ENCODE assay signal across 27 cellular contexts in the genomic region with DNA sequence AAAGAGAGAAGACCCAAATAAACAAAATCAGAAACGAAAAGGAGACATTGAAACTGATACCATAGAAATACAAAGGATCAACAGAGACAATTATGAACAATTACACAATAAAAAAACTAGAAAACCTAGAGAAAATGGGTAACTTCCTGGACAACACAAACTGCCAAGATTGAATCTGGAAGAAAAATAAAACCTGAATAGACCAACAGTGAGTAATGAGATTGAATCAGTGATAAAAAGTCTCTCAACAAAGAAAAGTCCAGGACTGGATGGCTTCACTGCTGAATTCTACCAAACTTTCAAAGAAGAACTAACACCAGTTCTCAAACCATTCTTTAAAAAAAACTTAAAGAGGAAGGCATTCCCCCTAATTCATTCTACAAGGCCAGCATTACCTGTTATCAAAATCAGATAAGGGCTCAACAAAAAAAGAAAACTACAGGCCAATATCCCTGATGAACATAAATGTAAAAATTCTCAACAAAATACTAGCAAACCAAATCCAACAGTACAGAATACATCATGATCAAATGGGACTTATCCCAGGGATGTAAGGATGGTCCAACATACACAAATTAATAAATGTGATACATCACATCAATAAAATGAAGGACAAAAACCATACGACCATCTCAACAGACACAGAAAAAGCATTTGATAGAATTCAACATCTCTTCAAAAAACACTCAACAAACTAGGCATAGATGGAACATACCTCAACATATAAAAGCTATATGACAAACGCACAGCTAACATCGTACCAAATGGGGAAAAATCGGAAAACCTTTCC.
DNase-seq lines count a peak whose midpoint lies in the region; ATAC-seq and TF ChIP-seq lines count a peak whose summit lies in the region.
"Had no signal": no experiment of that assay in that cellular context is flagged by ENCODE, and none has a peak within 500 bp of the region (broad histone marks: within the 10 kb centered on the region; RNA-seq: fewer than 3 reads in every experiment).

No MANE protein-coding gene starts in this region.

- H2AK9ac ChIP-seq in IMR-90 (replicated peaks; ENCODE audit: low read depth, low read length, poor library complexity): no peak overlapping the region

- H4K5ac ChIP-seq in IMR-90 (ENCODE audit: low read depth, low read length): no peak overlapping the region

- H2BK15ac ChIP-seq in IMR-90 (ENCODE audit: low read depth, low read length): no peak overlapping the region

- H3K36me3 ChIP-seq in IMR-90 (ENCODE audit: control insufficient read depth, insufficient read depth, low read length) (peaks cover 6% of the 10 kb centered on the region), mammary epithelial cell (ENCODE audit: insufficient read depth, low read length) (peaks cover 2% of the 10 kb centered on the region)
- H3K36me3 ChIP-seq: cardiac muscle cell, lower lobe of right lung had no signal

- H3K27me3 ChIP-seq in IMR-90 (ENCODE audit: control insufficient read depth, insufficient read depth, low read length) (no peaks in the 10 kb centered on the region), mammary epithelial cell (ENCODE audit: insufficient read depth, low read length) (no peaks in the 10 kb centered on the region)
- H3K27me3 ChIP-seq: cardiac muscle cell, hepatocyte, MG63, vagina had no signal

- no peak overlapping the region for H3K4me2 ChIP-seq in IMR-90 (ENCODE audit: low read depth, low read length)
- H3K4me2 ChIP-seq in mammary epithelial cell (ENCODE audit: insufficient read depth, low read depth, low read length): no peak overlapping the region
- H3K4me2 ChIP-seq: hepatocyte had no signal

- H2AFZ ChIP-seq in IMR-90 (replicated peaks; ENCODE audit: low read length, poor library complexity) (no peak overlapping the region), mammary epithelial cell (ENCODE audit: low read depth, low read length) (no peak overlapping the region)
- H2AFZ ChIP-seq: hepatocyte had no signal

- no peak overlapping the region for H3K56ac ChIP-seq in IMR-90 (ENCODE audit: extremely low read depth, insufficient read depth, low read length)

- peaks cover 18 to 45% of the 10 kb centered on the region in 2 donors for H3K9me3 Mint-ChIP-seq in natural killer cell

- peaks cover 91% of the 10 kb centered on the region for H3K79me2 ChIP-seq in mammary epithelial cell (ENCODE audit: insufficient read depth, low read length)

- H3K9ac ChIP-seq in IMR-90 (ENCODE audit: low read depth, low read length) (no peak overlapping the region), mammary epithelial cell (ENCODE audit: insufficient read depth, low read length) (no peak overlapping the region)

- H3K36me3 Mint-ChIP-seq in natural killer cell: peaks cover 70% of the 10 kb centered on the region

- in situ Hi-C loops in IMR-90 (cut with MboI; ENCODE audit: low sequenced_read_pairs) (no loop called here), mammary epithelial cell (cut with MboI; ENCODE audit: low sequenced_read_pairs in 2 of 2) (no loop called here)

- H4K8ac ChIP-seq in IMR-90 (ENCODE audit: low read depth in 2 of 2, low read length in 2 of 2): no peak overlapping the region

- ATAC-seq in IMR-90 (ENCODE audit: low read depth) (no peak), natural killer cell (no peak), HG03342 (IDR thresholded peaks at IDR 0.05; ENCODE audit: unreplicated experiment) (no peak)
- ATAC-seq: activated T-helper 17 cell treated with anti-CD3 and anti-CD28 coated beads, Interleukin-2, amount 50 U/mL, for 72 hours; lower lobe of right lung; stimulated activated effector memory CD8-positive, alpha-beta T cell treated with anti-CD3 and anti-CD28 coated beads, Interleukin-12 subunit alpha, Interleukin-12 subunit beta, amount 100 ng/mL, for 72 hours had no signal

- peaks cover 9% of the 10 kb centered on the region; the same call in 1 of the 2 replicates for H4K20me1 ChIP-seq in IMR-90 (ENCODE audit: insufficient read depth, low read length)
- no peaks in the 10 kb centered on the region for H4K20me1 ChIP-seq in mammary epithelial cell (ENCODE audit: insufficient read depth, low read length)

- H3K4me1 ChIP-seq in IMR-90 (ENCODE audit: control insufficient read depth, insufficient read depth, low read length) (no peaks in the 10 kb centered on the region), mammary epithelial cell (ENCODE audit: insufficient read depth, low read length) (no peaks in the 10 kb centered on the region)
- H3K4me1 ChIP-seq: lower lobe of right lung, vagina had no signal

- H3K14ac ChIP-seq in IMR-90 (replicated peaks; ENCODE audit: low read depth, low read length): no peak overlapping the region

- H3K27ac ChIP-seq in IMR-90 (ENCODE audit: insufficient read depth, low read length) (no peak overlapping the region), mammary epithelial cell (ENCODE audit: insufficient read depth, low read depth, low read length) (no peak overlapping the region)
- H3K27ac ChIP-seq: cardiac muscle cell, hepatocyte, lower lobe of right lung, SK-N-MC, skin epidermis, vagina had no signal

- H2AK5ac ChIP-seq in IMR-90 (ENCODE audit: low read depth, low read length): no peak overlapping the region

- H3K18ac ChIP-seq in IMR-90 (ENCODE audit: low read depth, low read length): no peak overlapping the region

- no peak overlapping the region for H2BK120ac ChIP-seq in IMR-90 (ENCODE audit: low read depth, low read length)

- no peak overlapping the region for H2BK5ac ChIP-seq in IMR-90 (ENCODE audit: low read depth, low read length, poor library complexity, severe bottlenecking)

- no CpG with 5 or more reads among the region's 5 CpGs for WGBS in IMR-90 (ENCODE audit: extremely low coverage in 2 of 2, insufficient read length in 1 of 2), 2 experiments
- WGBS in mammary epithelial cell (ENCODE audit: low coverage, missing lambda C conversion rate): 95% methylated on average over 5 of the region's 5 CpGs

- H3K4me1 Mint-ChIP-seq in natural killer cell: peaks cover 22 to 28% of the 10 kb centered on the region in 2 donors
- H3K4me1 Mint-ChIP-seq: activated naive CD8-positive, alpha-beta T cell treated with anti-CD3 and anti-CD28 coated beads, Interleukin-2, amount 10 ng/mL, durations not matched to agents 7 days and 5 days had no signal

- H3K4ac ChIP-seq in IMR-90 (ENCODE audit: low read depth, low read length): no peak overlapping the region

- no peak for TF ChIP-seq CTCF in IMR-90 (conservative IDR thresholded peaks at IDR 0.05; ENCODE audit: low read depth, low read length)
- TF ChIP-seq CTCF in mammary epithelial cell (conservative IDR thresholded peaks at IDR 0.05 in 1 of 2, IDR thresholded peaks at IDR 0.05 in 1 of 2; ENCODE audit: extremely low read depth in 1 of 2, insufficient read depth in 1 of 2, low read depth in 1 of 2, low read length in 2 of 2): no peak
- TF ChIP-seq CTCF in natural killer cell (IDR thresholded peaks at IDR 0.05): no peak

- H3K4me3 ChIP-seq in IMR-90 (ENCODE audit: insufficient read depth, low read depth, low read length) (no peak overlapping the region), mammary epithelial cell (replicated peaks in 1 of 3; ENCODE audit: insufficient read depth in 1 of 3, low read depth in 2 of 3, low read length in 3 of 3) (no peak overlapping the region)
- H3K4me3 ChIP-seq: cardiac muscle cell, hepatocyte, lower lobe of right lung, MG63, SK-N-MC, skin epidermis, vagina had no signal

- CTCF ChIA-PET in IMR-90 (lab: Yijun Ruan, JAX) (no interaction called here), mammary epithelial cell (lab: Charles Lee; ENCODE audit: low non-redundant PET) (no interaction called here)

- intact Hi-C loops in IMR-90 (cut with micrococcal nuclease) (no loop called here), mammary epithelial cell (cut with micrococcal nuclease) (no loop called here), natural killer cell (cut with micrococcal nuclease) (no loop called here)

- DNase-seq in EL (peak; percentile 40), IMR-90 (peak; percentile 3), mammary epithelial cell (peak; percentile 59), lung microvascular endothelial cell (ENCODE audit: low read depth in 2 of 2) (peak; percentile 35 to 72), SW 1271 (lab: John Stamatoyannopoulos, UW) (no peak), natural killer cell (no peak)
- DNase-seq: activated CD8-positive, alpha-beta memory T cell treated with anti-CD3 and anti-CD28 coated beads, Interleukin-2, amount 50 U/mL, for 4 hours; activated naive CD8-positive, alpha-beta T cell treated with anti-CD3 and anti-CD28 coated beads, Interleukin-2, amount 10 ng/mL, durations not matched to agents 7 days and 5 days; CD4-positive, alpha-beta memory T cell; DMS53; foreskin melanocyte; lower lobe of right lung; MG63; NCI-H1436 treated with DMSO at 0.1 percent for 48 hours; NCI-H510A treated with DMSO at 0.1 percent for 48 hours; RPMI8226; stimulated activated CD4-positive, alpha-beta T cell treated with anti-CD3 and anti-CD28 coated beads, Interleukin-1b, Interleukin-23, amount 100 ng/mL, for 48 hours had no signal

- no peak overlapping the region for H4K91ac ChIP-seq in IMR-90 (ENCODE audit: insufficient read depth, low read depth, low read length)

- BruUV-seq in IMR-90 (replicated peaks; lab: Mats Ljungman, UMichigan) (no TSS peak), mammary epithelial cell (replicated peaks; lab: Mats Ljungman, UMichigan) (no TSS peak)

- H3K9me1 ChIP-seq in IMR-90 (ENCODE audit: insufficient read depth, low read length): no peaks in the 10 kb centered on the region

- peaks cover 14 to 24% of the 10 kb centered on the region in 2 experiments for H3K79me1 ChIP-seq in IMR-90 (ENCODE audit: low read depth in 1 of 2, low read length in 2 of 2)

- no peak overlapping the region for H2BK20ac ChIP-seq in IMR-90 (ENCODE audit: low read depth, low read length)

- dilution Hi-C loops in IMR-90 (cut with HindIII; ENCODE audit: low sequenced_read_pairs, unreplicated experiment): no loop called here
- dilution Hi-C loops in mammary epithelial cell (cut with HindIII; ENCODE audit: low sequenced_read_pairs): no loop called here

- H3K27me3 Mint-ChIP-seq in natural killer cell (ENCODE audit: low read depth in 2 of 2): no peaks in the 10 kb centered on the region
- H3K27me3 Mint-ChIP-seq: activated naive CD8-positive, alpha-beta T cell treated with anti-CD3 and anti-CD28 coated beads, Interleukin-2, amount 10 ng/mL, durations not matched to agents 7 days and 5 days; activated T-helper 17 cell treated with anti-CD3 and anti-CD28 coated beads, Interleukin-2, amount 50 U/mL, for 72 hours; CD4-positive, alpha-beta memory T cell; dendritic cell treated with granulocyte-macrophage colony-stimulating factor and Interleukin-4, amounts not matched to agents 40 ng/mL and 50 ng/mL, for 4 days; IgD-negative memory B cell had no signal

- POLR2A ChIA-PET in IMR-90 (lab: Charles Lee; ENCODE audit: unreplicated experiment): no interaction called here

- H3K27ac Mint-ChIP-seq in natural killer cell: no peak overlapping the region
- H3K27ac Mint-ChIP-seq: activated naive CD8-positive, alpha-beta T cell treated with anti-CD3 and anti-CD28 coated beads, Interleukin-2, amount 10 ng/mL, durations not matched to agents 7 days and 5 days; activated T-helper 17 cell treated with anti-CD3 and anti-CD28 coated beads, Interleukin-2, amount 50 U/mL, for 72 hours; dendritic cell treated with granulocyte-macrophage colony-stimulating factor and Interleukin-4, amounts not matched to agents 40 ng/mL and 50 ng/mL, for 4 days; IgD-negative memory B cell; stimulated activated effector memory CD8-positive, alpha-beta T cell treated with anti-CD3 and anti-CD28 coated beads, Interleukin-12 subunit alpha, Interleukin-12 subunit beta, amount 100 ng/mL, for 72 hours had no signal

- H3K23ac ChIP-seq in IMR-90 (ENCODE audit: low read depth, low read length): no peak overlapping the region

- H3K9me3 ChIP-seq in IMR-90 (ENCODE audit: control insufficient read depth, insufficient read depth, low read length): peaks cover 22% of the 10 kb centered on the region
- H3K9me3 ChIP-seq in mammary epithelial cell (replicated peaks; ENCODE audit: insufficient read depth, low read length): peaks cover 23% of the 10 kb centered on the region

- no peak for TF ChIP-seq POLR2A in IMR-90 (IDR thresholded peaks at IDR 0.05; ENCODE audit: low read depth, low read length)

- no peak for TF ChIP-seq RAD21 in IMR-90 (IDR thresholded peaks at IDR 0.05; ENCODE audit: low read length)

- no peak overlapping the region for H3K4me3 Mint-ChIP-seq in natural killer cell
- H3K4me3 Mint-ChIP-seq: activated naive CD8-positive, alpha-beta T cell treated with anti-CD3 and anti-CD28 coated beads, Interleukin-2, amount 10 ng/mL, durations not matched to agents 7 days and 5 days; activated T-helper 17 cell treated with anti-CD3 and anti-CD28 coated beads, Interleukin-2, amount 50 U/mL, for 72 hours; dendritic cell treated with granulocyte-macrophage colony-stimulating factor and Interleukin-4, amounts not matched to agents 40 ng/mL and 50 ng/mL, for 4 days; stimulated activated effector memory CD8-positive, alpha-beta T cell treated with anti-CD3 and anti-CD28 coated beads, Interleukin-12 subunit alpha, Interleukin-12 subunit beta, amount 100 ng/mL, for 72 hours had no signal

Comparison
In these comparisons a context has a peak if more than half of its experiments do, and no peak if none do; other contexts are left out.
1. DNase-seq: peak in EL (single experiment), IMR-90 (single experiment), mammary epithelial cell (single experiment) and lung microvascular endothelial cell (2 of 2); none in SW 1271 (0 of 2) and natural killer cell (single experiment).